17 cellular contexts compared by ENCODE assay signal in the genomic region with DNA sequence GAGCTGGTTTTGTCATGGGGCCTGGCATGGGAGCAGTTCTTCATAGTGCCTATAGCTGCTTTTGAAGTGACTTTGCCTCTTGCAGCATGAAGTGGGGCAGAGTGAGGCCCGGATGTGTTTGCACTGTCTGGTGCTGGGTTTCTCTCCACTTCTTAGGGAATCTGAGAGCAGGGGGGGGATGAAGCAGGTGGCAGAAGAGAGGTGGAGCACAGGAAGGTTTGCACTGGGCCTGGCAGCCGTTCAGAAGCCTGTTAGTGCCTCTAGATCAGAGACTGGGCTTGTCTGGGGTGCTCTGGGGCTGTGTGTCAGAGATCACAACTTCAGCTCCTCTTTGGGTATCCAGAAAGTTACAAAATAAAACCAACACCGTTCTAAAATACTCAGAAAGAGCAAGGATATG. TPM values are rescaled to one million over a fixed set of nuclear protein-coding genes. Genes with fewer than 3 reads are reported as not detected.
DNase-seq lines count a peak whose midpoint lies in the region; ATAC-seq and TF ChIP-seq lines count a peak whose summit lies in the region.
"Had no signal": no experiment of that assay in that cellular context is flagged by ENCODE, and none has a peak within 500 bp of the region (broad histone marks: within the 10 kb centered on the region; RNA-seq: fewer than 3 reads in every experiment).

No MANE protein-coding gene starts in this region.

- no peaks in the 10 kb centered on the region for H3K27me3 ChIP-seq in Loucy (ENCODE audit: insufficient read depth, low read length, poor library complexity, severe bottlenecking)
- H3K27me3 ChIP-seq: right lobe of liver had no signal

- no peak overlapping the region for H2AFZ ChIP-seq in Loucy (ENCODE audit: low read length)
- H2AFZ ChIP-seq: parathyroid adenoma had no signal

- H3K36me3 Mint-ChIP-seq in activated CD8-positive, alpha-beta memory T cell treated with anti-CD3 and anti-CD28 coated beads, Interleukin-2, amount 10 ng/mL, durations not matched to agents 7 days and 5 days, result peaks cover 77% of the 10 kb centered on the region
- H3K36me3 Mint-ChIP-seq in activated naive CD8-positive, alpha-beta T cell, result peaks cover 16% of the 10 kb centered on the region
- H3K36me3 Mint-ChIP-seq in stimulated activated memory B cell treated with anti-CD40 and anti-IgM and Interleukin-4, amounts not matched to agents 10 μg/mL and 1 μg/mL and 100 μg/mL, for 72 hours, result peaks cover 69% of the 10 kb centered on the region

- 0 out of 2 replicates have a peak, but pooled peaks cover 2% of the 10 kb centered on the region for H3F3A ChIP-seq in Loucy (ENCODE audit: low read depth)

- no peaks in the 10 kb centered on the region for H3K9me2 ChIP-seq in Loucy (replicated peaks; ENCODE audit: low read depth, low read length)
- H3K9me2 ChIP-seq: SK-N-SH had no signal

- no peaks in the 10 kb centered on the region for H3K27me3 Mint-ChIP-seq in activated CD8-positive, alpha-beta memory T cell treated with anti-CD3 and anti-CD28 coated beads, Interleukin-2, amount 10 ng/mL, durations not matched to agents 7 days and 5 days
- no peaks in the 10 kb centered on the region for H3K27me3 Mint-ChIP-seq in activated naive CD8-positive, alpha-beta T cell
- H3K27me3 Mint-ChIP-seq in stimulated activated naive CD8-positive, alpha-beta T cell treated with anti-CD3 and anti-CD28 coated beads, Interleukin-15, amount 100 ng/mL, for 72 hours, result no peaks in the 10 kb centered on the region
- no peaks in the 10 kb centered on the region for H3K27me3 Mint-ChIP-seq in stimulated activated memory B cell treated with anti-CD40 and anti-IgM and Interleukin-4, amounts not matched to agents 10 μg/mL and 1 μg/mL and 100 μg/mL, for 72 hours

- H3K9ac ChIP-seq in Loucy (ENCODE audit: low read depth, low read length, poor library complexity, severe bottlenecking), result peak overlapping the region; percentile 8
- H3K9ac ChIP-seq: parathyroid adenoma, SK-N-SH had no signal

- peaks cover 13% of the 10 kb centered on the region; the same call in 1 of the 2 replicates for H3K36me3 ChIP-seq in Loucy (ENCODE audit: insufficient read depth, low read length)

- no peak for TF ChIP-seq CTCF in Loucy (conservative IDR thresholded peaks at IDR 0.05; ENCODE audit: low read length)

- H3K4me3 Mint-ChIP-seq in activated CD8-positive, alpha-beta memory T cell treated with anti-CD3 and anti-CD28 coated beads, Interleukin-2, amount 10 ng/mL, durations not matched to agents 7 days and 5 days, result no peak overlapping the region
- H3K4me3 Mint-ChIP-seq in activated naive CD8-positive, alpha-beta T cell, result peak overlapping the region; percentile 17
- H3K4me3 Mint-ChIP-seq in stimulated activated naive CD8-positive, alpha-beta T cell treated with anti-CD3 and anti-CD28 coated beads, Interleukin-15, amount 100 ng/mL, for 72 hours, result peak overlapping the region; percentile 1 to 24
- no peak overlapping the region for H3K4me3 Mint-ChIP-seq in stimulated activated memory B cell treated with anti-CD40 and anti-IgM and Interleukin-4, amounts not matched to agents 10 μg/mL and 1 μg/mL and 100 μg/mL, for 72 hours
- H3K4me3 Mint-ChIP-seq: CD14-positive monocyte, HFFc6, nephron had no signal

- H3K79me2 ChIP-seq in Loucy (ENCODE audit: insufficient read depth, low read length), result no peaks in the 10 kb centered on the region; the same call in 1 of the 2 replicates
- H3K79me2 ChIP-seq: parathyroid adenoma had no signal

- H3K4me2 ChIP-seq in Loucy (ENCODE audit: low read depth, low read length, poor library complexity, severe bottlenecking), result no peak overlapping the region
- H3K4me2 ChIP-seq: SK-N-SH had no signal

- no peaks in the 10 kb centered on the region for H3K9me3 ChIP-seq in Loucy (ENCODE audit: insufficient read depth, low read depth, low read length)
- H3K9me3 ChIP-seq: right lobe of liver, SK-N-SH had no signal

- no peaks in the 10 kb centered on the region for H3K9me3 Mint-ChIP-seq in activated CD8-positive, alpha-beta memory T cell treated with anti-CD3 and anti-CD28 coated beads, Interleukin-2, amount 10 ng/mL, durations not matched to agents 7 days and 5 days (ENCODE audit: low read depth)
- H3K9me3 Mint-ChIP-seq in activated naive CD8-positive, alpha-beta T cell (ENCODE audit: low read depth), result no peaks in the 10 kb centered on the region
- H3K9me3 Mint-ChIP-seq in stimulated activated naive CD8-positive, alpha-beta T cell treated with anti-CD3 and anti-CD28 coated beads, Interleukin-15, amount 100 ng/mL, for 72 hours, result no peaks in the 10 kb centered on the region
- H3K9me3 Mint-ChIP-seq in stimulated activated memory B cell treated with anti-CD40 and anti-IgM and Interleukin-4, amounts not matched to agents 10 μg/mL and 1 μg/mL and 100 μg/mL, for 72 hours, result no peaks in the 10 kb centered on the region
- H3K9me3 Mint-ChIP-seq: HFFc6, nephron had no signal

- peaks cover 92% of the 10 kb centered on the region for H3K4me1 Mint-ChIP-seq in activated CD8-positive, alpha-beta memory T cell treated with anti-CD3 and anti-CD28 coated beads, Interleukin-2, amount 10 ng/mL, durations not matched to agents 7 days and 5 days
- H3K4me1 Mint-ChIP-seq in activated naive CD8-positive, alpha-beta T cell (ENCODE audit: low read depth), result peaks cover 64% of the 10 kb centered on the region
- H3K4me1 Mint-ChIP-seq in stimulated activated naive CD8-positive, alpha-beta T cell treated with anti-CD3 and anti-CD28 coated beads, Interleukin-15, amount 100 ng/mL, for 72 hours, result peaks cover 54% of the 10 kb centered on the region
- no peaks in the 10 kb centered on the region for H3K4me1 Mint-ChIP-seq in stimulated activated memory B cell treated with anti-CD40 and anti-IgM and Interleukin-4, amounts not matched to agents 10 μg/mL and 1 μg/mL and 100 μg/mL, for 72 hours
- H3K4me1 Mint-ChIP-seq: CD14-positive monocyte had no signal

- H3K4me3 ChIP-seq in Loucy (ENCODE audit: low read length, poor library complexity, severe bottlenecking), result no peak overlapping the region
- H3K4me3 ChIP-seq: right lobe of liver had no signal

- H4K20me1 ChIP-seq in Loucy (ENCODE audit: insufficient read depth, low read length, poor library complexity, severe bottlenecking), result no peaks in the 10 kb centered on the region

- DNase-seq in activated CD8-positive, alpha-beta memory T cell treated with anti-CD3 and anti-CD28 coated beads, Interleukin-2, amount 10 ng/mL, durations not matched to agents 7 days and 5 days, result no peak
- DNase-seq in activated CD8-positive, alpha-beta memory T cell treated with anti-CD3 and anti-CD28 coated beads, Interleukin-2, amount 50 U/mL, for 48 hours, result no peak
- no peak for DNase-seq in stimulated activated naive CD8-positive, alpha-beta T cell treated with anti-CD3 and anti-CD28 coated beads, Interleukin-15, amount 100 ng/mL, for 72 hours
- no peak for DNase-seq in AG20443 (ENCODE audit: low spot score)
- DNase-seq: head of caudate nucleus, HFFc6, NCI-H1417 treated with DMSO at 0.1 percent for 48 hours, right lobe of liver, SK-N-SH had no signal

- peaks cover 33% of the 10 kb centered on the region for H3K4me1 ChIP-seq in Loucy (ENCODE audit: insufficient read depth, low read length, poor library complexity, severe bottlenecking)
- H3K4me1 ChIP-seq: parathyroid adenoma, right lobe of liver had no signal

- no peak for ATAC-seq in activated CD8-positive, alpha-beta memory T cell treated with anti-CD3 and anti-CD28 coated beads, Interleukin-2, amount 10 ng/mL, durations not matched to agents 7 days and 5 days
- ATAC-seq in stimulated activated naive CD8-positive, alpha-beta T cell treated with anti-CD3 and anti-CD28 coated beads, Interleukin-15, amount 100 ng/mL, for 72 hours, result no peak
- ATAC-seq in GM21423 (IDR thresholded peaks at IDR 0.05; ENCODE audit: unreplicated experiment), result no peak
- ATAC-seq in stimulated activated memory B cell treated with anti-CD40 and anti-IgM and Interleukin-4, amounts not matched to agents 10 μg/mL and 1 μg/mL and 100 μg/mL, for 72 hours, result no peak
- ATAC-seq: left lobe of liver, right lobe of liver had no signal

- CTCF ChIA-PET in activated CD8-positive, alpha-beta memory T cell treated with anti-CD3 and anti-CD28 coated beads, Interleukin-2, amount 10 ng/mL, durations not matched to agents 7 days and 5 days (lab: Charles Lee), result interaction anchor here (1.1 kb wide), 1 partner anchor 15 kb away, joined by 3 read pairs; no protein-coding TSS in a partner anchor

- H3K27ac Mint-ChIP-seq in activated CD8-positive, alpha-beta memory T cell treated with anti-CD3 and anti-CD28 coated beads, Interleukin-2, amount 10 ng/mL, durations not matched to agents 7 days and 5 days, result peak overlapping the region; percentile 88
- H3K27ac Mint-ChIP-seq in activated naive CD8-positive, alpha-beta T cell, result no peak overlapping the region
- H3K27ac Mint-ChIP-seq in stimulated activated naive CD8-positive, alpha-beta T cell treated with anti-CD3 and anti-CD28 coated beads, Interleukin-15, amount 100 ng/mL, for 72 hours, result peak overlapping the region in 1 of 2 donors; percentile 90
- no peak overlapping the region for H3K27ac Mint-ChIP-seq in stimulated activated memory B cell treated with anti-CD40 and anti-IgM and Interleukin-4, amounts not matched to agents 10 μg/mL and 1 μg/mL and 100 μg/mL, for 72 hours
- H3K27ac Mint-ChIP-seq: CD14-positive monocyte, HFFc6, nephron had no signal

RNA-seq across cellular contexts. Expression of gene USP20, which starts 18.4 kb away (rescaled TPM):
- total RNA-seq in activated CD8-positive, alpha-beta memory T cell treated with anti-CD3 and anti-CD28 coated beads, Interleukin-2, amount 10 ng/mL, durations not matched to agents 7 days and 5 days, result 100 to 1,000 TPM; 114 to 155 TPM

RNA-seq across cellular contexts. Expression of gene C9orf78, which starts 18.5 kb away (rescaled TPM):
- 10 to 100 TPM; 77.7 to 90.2 TPM for total RNA-seq in activated CD8-positive, alpha-beta memory T cell treated with anti-CD3 and anti-CD28 coated beads, Interleukin-2, amount 10 ng/mL, durations not matched to agents 7 days and 5 days

RNA-seq across cellular contexts. Expression of gene TOR1A, which starts 29.7 kb away (rescaled TPM):
- 10 to 100 TPM; 56.1 to 69.6 TPM for total RNA-seq in activated CD8-positive, alpha-beta memory T cell treated with anti-CD3 and anti-CD28 coated beads, Interleukin-2, amount 10 ng/mL, durations not matched to agents 7 days and 5 days

RNA-seq across cellular contexts. Expression of gene TOR1B, which starts 50.6 kb away (rescaled TPM):
- total RNA-seq in activated CD8-positive, alpha-beta memory T cell treated with anti-CD3 and anti-CD28 coated beads, Interleukin-2, amount 10 ng/mL, durations not matched to agents 7 days and 5 days, result 10 to 100 TPM; 30.1 to 31.5 TPM

Comparison
In these comparisons a context has a peak if more than half of its experiments do, and no peak if none do; other contexts are left out.
1. H3K4me3 Mint-ChIP-seq: peak in activated naive CD8-positive, alpha-beta T cell (single experiment) and stimulated activated naive CD8-positive, alpha-beta T cell treated with anti-CD3 and anti-CD28 coated beads, Interleukin-15, amount 100 ng/mL, for 72 hours (2 of 2); none in activated CD8-positive, alpha-beta memory T cell treated with anti-CD3 and anti-CD28 coated beads, Interleukin-2, amount 10 ng/mL, durations not matched to agents 7 days and 5 days (single experiment) and stimulated activated memory B cell treated with anti-CD40 and anti-IgM and Interleukin-4, amounts not matched to agents 10 μg/mL and 1 μg/mL and 100 μg/mL, for 72 hours (single experiment).